In the genomic region with DNA sequence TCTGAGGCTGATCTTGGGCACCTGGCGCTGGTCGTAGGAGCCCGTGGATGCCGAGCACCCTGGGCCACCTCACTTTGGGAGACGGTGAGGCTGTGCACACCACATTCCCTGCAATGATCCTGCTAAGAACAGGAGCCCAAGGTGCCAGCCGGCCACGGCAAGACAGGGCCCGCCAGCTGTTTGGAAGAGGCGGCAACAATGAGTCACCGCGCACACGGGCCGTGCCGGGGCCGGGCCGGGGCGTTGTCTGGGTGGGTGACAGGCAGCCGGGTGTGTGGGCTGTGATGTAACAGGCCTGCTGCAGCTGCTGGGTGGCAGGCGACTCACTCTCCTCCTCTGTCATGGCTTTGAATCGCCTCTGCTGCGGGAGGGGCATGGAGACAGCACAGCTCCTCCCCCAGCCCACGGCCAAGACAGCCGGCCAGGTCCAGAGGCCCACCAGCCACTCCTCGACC, we compare ENCODE assay signal across 8 cellular contexts. TPM values are rescaled to one million over a fixed set of nuclear protein-coding genes. Genes with fewer than 3 reads are reported as not detected.
DNase-seq lines count a peak whose midpoint lies in the region; ATAC-seq and TF ChIP-seq lines count a peak whose summit lies in the region.

No MANE protein-coding gene starts in this region.

- in situ Hi-C loops in GM13976 (cut with MboI; ENCODE audit: low sequenced_read_pairs, unreplicated experiment): no loop called here

- H3K4me3 ChIP-seq in gastroesophageal sphincter (no peak overlapping the region), smooth muscle cell (no peak overlapping the region)

- peak overlapping the region; percentile 56 for H3K4me2 ChIP-seq in smooth muscle cell

- TF ChIP-seq POLR2A in gastroesophageal sphincter (IDR thresholded peaks at IDR 0.05): no peak

- H3K9me3 ChIP-seq in gastroesophageal sphincter (no peaks in the 10 kb centered on the region), smooth muscle cell (replicated peaks; ENCODE audit: low read depth) (no peaks in the 10 kb centered on the region)

- H3K4me1 ChIP-seq in gastroesophageal sphincter (peaks cover 0 to 4% (median 0%) of the 10 kb centered on the region in 3 donors), smooth muscle cell (ENCODE audit: low read depth) (no peaks in the 10 kb centered on the region)

- DNase-seq in GM13976 (ENCODE audit: low spot score): peak; percentile 32
- DNase-seq in NOMO-1 treated with DMSO at 0.1 percent for 48 hours (lab: John Stamatoyannopoulos, UW; ENCODE audit: unreplicated experiment): peak; percentile 92
- peak; percentile 50 for DNase-seq in activated T-cell treated with anti-CD3 and anti-CD28 coated beads for 4 hours
- DNase-seq in smooth muscle cell (lab: John Stamatoyannopoulos, UW; ENCODE audit: unreplicated experiment): peak; percentile 49
- DNase-seq in GM20000 (ENCODE audit: low spot score): no peak

- no peak overlapping the region for H2AFZ ChIP-seq in smooth muscle cell (ENCODE audit: low read depth)

- no peaks in the 10 kb centered on the region for H3F3A ChIP-seq in smooth muscle cell (ENCODE audit: low read depth)

- H3K27me3 ChIP-seq in gastroesophageal sphincter (peaks cover 5% of the 10 kb centered on the region), smooth muscle cell (ENCODE audit: low read depth) (no peaks in the 10 kb centered on the region)

- TF ChIP-seq EP300 in gastroesophageal sphincter (IDR thresholded peaks at IDR 0.05): no peak

- H3K36me3 ChIP-seq in gastroesophageal sphincter (no peaks in the 10 kb centered on the region), smooth muscle cell (ENCODE audit: low read depth) (no peaks in the 10 kb centered on the region)

- 20% methylated on average over 3 of the region's 24 CpGs; no CpG with 5 or more reads in 1 of the 2 donors for WGBS in gastroesophageal sphincter (ENCODE audit: low coverage in 1 of 2), 2 donors
- WGBS in smooth muscle cell (ENCODE audit: low lambda C conversion rate): 32% methylated on average over 22 of the region's 24 CpGs

- H3K79me2 ChIP-seq in smooth muscle cell (ENCODE audit: low read depth): no peaks in the 10 kb centered on the region

- ATAC-seq in gastroesophageal sphincter (peak; percentile 63), HG03025 (IDR thresholded peaks at IDR 0.05; ENCODE audit: low FRiP score, unreplicated experiment) (no peak), GM19023 (IDR thresholded peaks at IDR 0.05; ENCODE audit: unreplicated experiment) (no peak)

- no peak overlapping the region for H3K9ac ChIP-seq in smooth muscle cell (ENCODE audit: low read depth)

- TF ChIP-seq CTCF in GM13976 (IDR thresholded peaks at IDR 0.05; ENCODE audit: borderline replicate concordance, control extremely low read depth, extremely low read depth, insufficient read depth, missing control alignments) (no peak), gastroesophageal sphincter (IDR thresholded peaks at IDR 0.05) (no peak), smooth muscle cell (IDR thresholded peaks at IDR 0.05; ENCODE audit: borderline replicate concordance, insufficient read depth, poor library complexity, severe bottlenecking) (no peak), GM20000 (IDR thresholded peaks at IDR 0.05; ENCODE audit: extremely low read depth, missing control alignments) (no peak)

- no peaks in the 10 kb centered on the region for H4K20me1 ChIP-seq in smooth muscle cell (ENCODE audit: low read depth)

- no peak overlapping the region for H3K27ac ChIP-seq in gastroesophageal sphincter
- H3K27ac ChIP-seq in smooth muscle cell (ENCODE audit: low read depth): no peak overlapping the region

RNA-seq across cellular contexts. Expression of gene ODC1, which starts 49.7 kb away (rescaled TPM):
- 100 to 1,000 TPM; 105 to 199 (median 137) TPM for total RNA-seq in gastroesophageal sphincter
- total RNA-seq in smooth muscle cell: 27.6 and 34.7 TPM in 2 replicates
- 22.4 and 32.9 TPM in 2 replicates for polyA plus RNA-seq in smooth muscle cell
